Comparison of ENCODE assay signal across 1 cellular context in genomic region chr2:182962641-182963040, GRCh38.
TF ChIP-seq lines count a peak whose summit lies in the region.

No MANE protein-coding gene starts in this region.

TF ChIP-seq in K562, 482 proteins besides CTCF, POLR2A, EP300 and RAD21 (continued from another document):
- no peak for TF ChIP-seq ZNF639 (CRISPR knock-in tag; conservative IDR thresholded peaks at IDR 0.05 in 1 of 2, IDR thresholded peaks at IDR 0.05 in 1 of 2)
- TF ChIP-seq KLF6 (CRISPR knock-in tag; IDR thresholded peaks at IDR 0.05; ENCODE audit: borderline replicate concordance), result no peak
- TF ChIP-seq TSC22D4 (tag; IDR thresholded peaks at IDR 0.05), result no peak
- TF ChIP-seq ZBTB43 (CRISPR knock-in tag; IDR thresholded peaks at IDR 0.05), result no peak
- no peak for TF ChIP-seq ZNF253 (CRISPR knock-in tag; conservative IDR thresholded peaks at IDR 0.05)
- TF ChIP-seq HEY1 (CRISPR knock-in tag; IDR thresholded peaks at IDR 0.05; ENCODE audit: borderline replicate concordance), result no peak
- no peak for TF ChIP-seq FOXA1 (IDR thresholded peaks at IDR 0.05; ENCODE audit: borderline replicate concordance)
- TF ChIP-seq ZNF280A (IDR thresholded peaks at IDR 0.05; ENCODE audit: low read depth, partially characterized antibody), result no peak
